Comparison of ENCODE assay signal across 20 cellular contexts in genomic region chr20:32418376-32418775, GRCh38.
"Had no signal": no experiment of that assay in that cellular context is flagged by ENCODE, and none has a peak within 500 bp of the region (broad histone marks: within the 10 kb centered on the region; RNA-seq: fewer than 3 reads in every experiment).

No MANE protein-coding gene starts in this region.

- H3K27ac Mint-ChIP-seq: activated CD8-positive, alpha-beta memory T cell treated with anti-CD3 and anti-CD28 coated beads, Interleukin-2, amount 10 ng/mL, durations not matched to agents 7 days and 5 days; activated naive CD4-positive, alpha-beta T cell treated with anti-CD3 and anti-CD28 coated beads for 36 hours; dendritic cell treated with granulocyte-macrophage colony-stimulating factor and Interleukin-4, amounts not matched to agents 40 ng/mL and 50 ng/mL, for 4 days; T-helper 1 cell treated with Interleukin-12 subunit alpha and Interleukin-12 subunit beta and Interleukin-4 antibody, amounts not matched to agents 30 μg/mL and 1 μg/mL, for 36 hours had no signal

- H3K9me3 Mint-ChIP-seq: activated naive CD4-positive, alpha-beta T cell treated with anti-CD3 and anti-CD28 coated beads for 36 hours; dendritic cell treated with granulocyte-macrophage colony-stimulating factor and Interleukin-4, amounts not matched to agents 40 ng/mL and 50 ng/mL, for 4 days; T-helper 1 cell treated with Interleukin-12 subunit alpha and Interleukin-12 subunit beta and Interleukin-4 antibody, amounts not matched to agents 30 μg/mL and 1 μg/mL, for 36 hours had no signal

- H3K4me3 Mint-ChIP-seq: activated CD8-positive, alpha-beta memory T cell treated with anti-CD3 and anti-CD28 coated beads, Interleukin-2, amount 10 ng/mL, durations not matched to agents 7 days and 5 days; activated naive CD4-positive, alpha-beta T cell treated with anti-CD3 and anti-CD28 coated beads for 36 hours; dendritic cell treated with granulocyte-macrophage colony-stimulating factor and Interleukin-4, amounts not matched to agents 40 ng/mL and 50 ng/mL, for 4 days; neural crest cell; T-helper 1 cell treated with Interleukin-12 subunit alpha and Interleukin-12 subunit beta and Interleukin-4 antibody, amounts not matched to agents 30 μg/mL and 1 μg/mL, for 36 hours had no signal

- DNase-seq: activated CD4-positive, alpha-beta T cell treated with anti-CD3 and anti-CD28 coated beads, Interleukin-2, amount 50 U/mL, for 1 hour; activated CD8-positive, alpha-beta memory T cell treated with anti-CD3 and anti-CD28 coated beads, Interleukin-2, amount 10 ng/mL, durations not matched to agents 7 days and 5 days; activated naive CD4-positive, alpha-beta T cell treated with anti-CD3 and anti-CD28 coated beads for 36 hours; activated T-cell treated with anti-CD3 and anti-CD28 coated beads, Interleukin-2, amount 50 U/mL, for 1 hour; amygdala; effector CD8-positive, alpha-beta T cell; heart right ventricle; kidney glomerular epithelial cell; left ventricle myocardium inferior; mammary epithelial cell; retina; stimulated activated CD4-positive, alpha-beta T cell treated with anti-CD3 and anti-CD28 coated beads, Interleukin-12 subunit alpha, Interleukin-12 subunit beta, amount 100 ng/mL, for 4 hours; stimulated activated CD4-positive, alpha-beta T cell treated with anti-CD3 and anti-CD28 coated beads, Interleukin-1b, Interleukin-23, amount 100 ng/mL, for 48 hours; stimulated activated CD8-positive, alpha-beta memory T cell treated with anti-CD3 and anti-CD28 coated beads, Interleukin-4, amount 100 ng/mL, for 48 hours; stimulated activated naive CD4-positive, alpha-beta T cell treated with Interleukin-2 at 50 U/mL for 16 hours; transverse colon; uterus had no signal

- H3K27me3 Mint-ChIP-seq: activated CD8-positive, alpha-beta memory T cell treated with anti-CD3 and anti-CD28 coated beads, Interleukin-2, amount 10 ng/mL, durations not matched to agents 7 days and 5 days; dendritic cell treated with granulocyte-macrophage colony-stimulating factor and Interleukin-4, amounts not matched to agents 40 ng/mL and 50 ng/mL, for 4 days had no signal

- ATAC-seq: activated CD8-positive, alpha-beta memory T cell treated with anti-CD3 and anti-CD28 coated beads, Interleukin-2, amount 10 ng/mL, durations not matched to agents 7 days and 5 days; heart right ventricle had no signal
